In the genomic region with DNA sequence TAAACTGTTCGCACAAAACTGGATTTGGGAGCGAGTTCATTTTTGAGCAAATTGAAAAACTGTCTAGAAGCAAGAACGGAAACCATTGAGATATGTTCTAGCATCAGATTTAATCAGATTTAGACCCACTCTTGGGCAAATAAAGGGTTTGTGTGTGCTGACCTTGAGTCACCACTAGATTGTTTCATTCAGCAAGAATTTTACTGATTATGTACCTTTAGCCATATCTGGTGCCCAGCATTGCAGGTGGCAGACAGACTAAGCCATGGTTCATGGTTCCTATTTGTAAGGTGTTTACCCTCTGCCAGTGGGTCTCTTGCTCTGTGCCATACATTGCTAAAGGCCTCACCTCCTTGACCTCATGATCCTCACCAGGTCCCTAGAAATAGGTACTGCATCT, we compare ENCODE assay signal across 9 cellular contexts. TPM values are rescaled to one million over a fixed set of nuclear protein-coding genes. Genes with fewer than 3 reads are reported as not detected.
DNase-seq lines count a peak whose midpoint lies in the region; FAIRE-seq and TF ChIP-seq lines count a peak whose summit lies in the region.
"Had no signal": no experiment of that assay in that cellular context is flagged by ENCODE, and none has a peak within 500 bp of the region (broad histone marks: within the 10 kb centered on the region; RNA-seq: fewer than 3 reads in every experiment).

No MANE protein-coding gene starts in this region.

- no peaks in the 10 kb centered on the region for H3K9me3 Mint-ChIP-seq in brain
- no peaks in the 10 kb centered on the region for H3K9me3 Mint-ChIP-seq in mesothelial cell of epicardium

- H3K4me1 Mint-ChIP-seq in brain = peaks cover 33% of the 10 kb centered on the region
- H3K4me1 Mint-ChIP-seq in mesothelial cell of epicardium = peaks cover 22% of the 10 kb centered on the region

- H3K27ac Mint-ChIP-seq in brain (peak overlapping the region in 4 of 5 experiments; percentile 88 to 97 (median 92)), mesothelial cell of epicardium (peak overlapping the region; percentile 32)

- 92% methylated on average over 3 of the region's 3 CpGs for WGBS in HUES64

- H3K4me3 Mint-ChIP-seq in brain (peak overlapping the region; percentile 89 to 99 (median 96)), mesothelial cell of epicardium (peak overlapping the region; percentile 96)

- no peak for FAIRE-seq in GM12891 (lab: Jason Lieb, UNC)

- peaks cover 49% of the 10 kb centered on the region for H3K36me3 ChIP-seq in HUES64 (ENCODE audit: insufficient read depth, low read length)

- no peaks in the 10 kb centered on the region for H3K27me3 ChIP-seq in HUES64 (ENCODE audit: insufficient read depth, low read length)
- H3K27me3 ChIP-seq: right atrium auricular region had no signal

- peaks cover 10% of the 10 kb centered on the region for H3K27me3 Mint-ChIP-seq in brain
- H3K27me3 Mint-ChIP-seq in mesothelial cell of epicardium (ENCODE audit: low read depth) = no peaks in the 10 kb centered on the region

- no peak for TF ChIP-seq CTCF in AG10803 (conservative IDR thresholded peaks at IDR 0.05; ENCODE audit: low read length)
- TF ChIP-seq CTCF in brain (conservative IDR thresholded peaks at IDR 0.05) = no peak
- TF ChIP-seq CTCF in mesothelial cell of epicardium (IDR thresholded peaks at IDR 0.05; ENCODE audit: unreplicated experiment) = no peak

- no peak for TF ChIP-seq POLR2A in GM12891 (IDR thresholded peaks at IDR 0.05; ENCODE audit: low read depth, low read length)

- H3K27ac ChIP-seq in HUES64 (ENCODE audit: low read depth, low read length) = no peak overlapping the region

- H3K9ac ChIP-seq in HUES64 (ENCODE audit: low read depth, low read length) = peak overlapping the region; percentile 93

- peaks cover 45% of the 10 kb centered on the region for H3K36me3 Mint-ChIP-seq in brain
- peaks cover 10% of the 10 kb centered on the region for H3K36me3 Mint-ChIP-seq in mesothelial cell of epicardium

- H3K4me1 ChIP-seq in HUES64 (ENCODE audit: insufficient read depth, low read length) = peaks cover 11% of the 10 kb centered on the region; the same call in 1 of the 2 replicates

- H3K4me3 ChIP-seq in AG10803 (ENCODE audit: low read length) (peak overlapping the region; percentile 87), HUES64 (ENCODE audit: low read length) (peak overlapping the region; percentile 86)

- no peaks in the 10 kb centered on the region for H3K9me3 ChIP-seq in HUES64 (ENCODE audit: insufficient read depth, low read depth, low read length)
- H3K9me3 ChIP-seq: right atrium auricular region had no signal

- DNase-seq in AG10803 (ENCODE audit: low read depth) (no peak), mesothelial cell of epicardium (ENCODE audit: low spot score in 2 of 2, unreplicated experiment in 2 of 2) (no peak), DMS79 treated with DMSO at 0.1 percent for 48 hours (lab: John Stamatoyannopoulos, UW) (no peak), GF-D8 (lab: John Stamatoyannopoulos, UW) (no peak), AG20443 (ENCODE audit: low spot score) (no peak), GM12891 (ENCODE audit: insufficient read length, low spot score) (no peak)

TF ChIP-seq in GM12891, 5 proteins besides CTCF, POLR2A, EP300 and RAD21:
- TF ChIP-seq SPI1 (IDR thresholded peaks at IDR 0.05; ENCODE audit: low read depth, low read length) (no peak), TAF1 (IDR thresholded peaks at IDR 0.05; ENCODE audit: low read depth, low read length) (no peak), POLR2AphosphoS5 (IDR thresholded peaks at IDR 0.05; ENCODE audit: low read depth, low read length) (no peak)

RNA-seq across cellular contexts. Expression of a gene that starts 1.4 kb away (rescaled TPM):
- 124 TPM for polyA plus RNA-seq in HUES64 (2013, experiment 1 of 2)
- 116 TPM for polyA plus RNA-seq in HUES64 (2013, experiment 2 of 2)
- polyA plus RNA-seq in brain (ENCODE audit: insufficient read depth, low read depth, low replicate concordance) = 280 TPM
- total RNA-seq in mesothelial cell of epicardium = 50.8 to 55.3 TPM (median 54.4 TPM) in 3 replicates
- polyA plus RNA-seq in GM12891 (2012; ENCODE audit: low read depth, missing spikeins) = 83.5 TPM

RNA-seq across cellular contexts. Expression of a gene that starts 9.1 kb away (rescaled TPM):
- not detected for polyA plus RNA-seq in HUES64 (2013, experiment 1 of 2)
- polyA plus RNA-seq in HUES64 (2013, experiment 2 of 2) = not detected
- 28.6 TPM for polyA plus RNA-seq in brain (ENCODE audit: insufficient read depth, low read depth, low replicate concordance)
- total RNA-seq in mesothelial cell of epicardium = not detected in 3 replicates
- polyA plus RNA-seq in GM12891 (2012; ENCODE audit: low read depth, missing spikeins) = not detected

RNA-seq across cellular contexts. Expression of a gene that starts 22.6 kb away (rescaled TPM):
- polyA plus RNA-seq in HUES64 (2013, experiment 1 of 2) = 9.5 TPM
- 9.4 TPM for polyA plus RNA-seq in HUES64 (2013, experiment 2 of 2)
- 11.4 TPM for polyA plus RNA-seq in brain (ENCODE audit: insufficient read depth, low read depth, low replicate concordance)
- 19.5 to 23.5 TPM (median 19.8 TPM) in 3 replicates for total RNA-seq in mesothelial cell of epicardium
- polyA plus RNA-seq in GM12891 (2012; ENCODE audit: low read depth, missing spikeins) = 8.6 TPM

RNA-seq across cellular contexts. Expression of a gene that starts 32.8 kb away (rescaled TPM):
- 23.4 TPM for polyA plus RNA-seq in HUES64 (2013, experiment 1 of 2)
- 23.6 TPM for polyA plus RNA-seq in HUES64 (2013, experiment 2 of 2)
- polyA plus RNA-seq in brain (ENCODE audit: insufficient read depth, low read depth, low replicate concordance) = 25.8 TPM
- total RNA-seq in mesothelial cell of epicardium = 31.1 to 33.4 TPM (median 32.3 TPM) in 3 replicates
- 23.7 TPM for polyA plus RNA-seq in GM12891 (2012; ENCODE audit: low read depth, missing spikeins)

RNA-seq across cellular contexts. Expression of a gene that starts 37.4 kb away (rescaled TPM):
- 7.9 TPM for polyA plus RNA-seq in HUES64 (2013, experiment 1 of 2)
- polyA plus RNA-seq in HUES64 (2013, experiment 2 of 2) = 9.3 TPM
- polyA plus RNA-seq in brain (ENCODE audit: insufficient read depth, low read depth, low replicate concordance) = 17.2 TPM
- 11.9 to 12.9 TPM (median 12.7 TPM) in 3 replicates for total RNA-seq in mesothelial cell of epicardium
- polyA plus RNA-seq in GM12891 (2012; ENCODE audit: low read depth, missing spikeins) = 0.15 TPM
